ENCODE assay signal across 31 cellular contexts in genomic region chr1:86538775-86539174, GRCh38. TPM values are rescaled to one million over a fixed set of nuclear protein-coding genes. Genes with fewer than 3 reads are reported as not detected.
"Had no signal": no experiment of that assay in that cellular context is flagged by ENCODE, and none has a peak within 500 bp of the region (broad histone marks: within the 10 kb centered on the region; RNA-seq: fewer than 3 reads in every experiment).

No MANE protein-coding gene starts in this region.

- H3K9me3 ChIP-seq: ovary, right atrium auricular region, right lobe of liver, tibial nerve, upper lobe of left lung had no signal

- H3K4me2 ChIP-seq: smooth muscle cell had no signal

- H3K27me3 ChIP-seq: ovary, right atrium auricular region, right lobe of liver, tibial nerve, upper lobe of left lung had no signal

- DNase-seq: head of caudate nucleus; hypothalamus; immature natural killer cell; kidney; mesendoderm; naive thymus-derived CD4-positive, alpha-beta T cell; ovary; right lobe of liver; stimulated activated CD4-positive, alpha-beta T cell treated with anti-CD3 and anti-CD28 coated beads, Interleukin-1b, Interleukin-23, amount 100 ng/mL, for 48 hours; stimulated activated CD4-positive, alpha-beta T cell treated with anti-CD3 and anti-CD28 coated beads, Interleukin-2, amount 100 ng/mL, for 48 hours; stimulated activated CD4-positive, alpha-beta T cell treated with anti-CD3 and anti-CD28 coated beads, Interleukin-4, amount 100 ng/mL, for 4 hours; stimulated activated CD8-positive, alpha-beta memory T cell treated with anti-CD3 and anti-CD28 coated beads, Interleukin-4, amount 100 ng/mL, for 48 hours; stimulated activated naive CD4-positive, alpha-beta T cell treated with Interleukin-2 at 50 U/mL for 16 hours; stimulated activated naive CD8-positive, alpha-beta T cell treated with anti-CD3 and anti-CD28 coated beads, Interleukin-15, amount 100 ng/mL, for 72 hours; substantia nigra; upper lobe of left lung had no signal

- H3K36me3 ChIP-seq: ovary, right atrium auricular region, right lobe of liver, tibial nerve, upper lobe of left lung had no signal

- H3K4me3 ChIP-seq: lung, ovary, right atrium auricular region, right lobe of liver, smooth muscle cell, tibial nerve, upper lobe of left lung had no signal

- ATAC-seq: naive thymus-derived CD4-positive, alpha-beta T cell; natural killer cell treated with Interleukin-12 subunit alpha and Interleukin-12 subunit beta and Interleukin-15 and Interleukin-18, amount 100 ng/mL, for 72 hours; right lobe of liver; stimulated activated memory B cell treated with anti-CD40 and anti-IgM and Interleukin-4, amounts not matched to agents 10 μg/mL and 1 μg/mL and 100 μg/mL, for 72 hours; stimulated activated naive CD8-positive, alpha-beta T cell treated with anti-CD3 and anti-CD28 coated beads, Interleukin-15, amount 100 ng/mL, for 72 hours had no signal

- H3K27ac ChIP-seq: ovary, right atrium auricular region, right lobe of liver, tibial nerve, upper lobe of left lung had no signal

- H3K4me1 ChIP-seq: right atrium auricular region, right lobe of liver, tibial nerve, upper lobe of left lung had no signal

RNA-seq across cellular contexts. Expression of gene CLCA4, which starts 8.1 kb away (rescaled TPM):
- total RNA-seq: liver; mononuclear cell; myocyte; naive thymus-derived CD4-positive, alpha-beta T cell; natural killer cell treated with Interleukin-12 subunit alpha and Interleukin-12 subunit beta and Interleukin-15 and Interleukin-18, amount 100 ng/mL, for 72 hours; omental fat pad; progenitor cell of endocrine pancreas; renal cortical epithelial cell; right atrium auricular region; skeletal muscle tissue; smooth muscle cell; temporal lobe; tibial nerve had no signal
- polyA plus RNA-seq: immature natural killer cell; naive thymus-derived CD4-positive, alpha-beta T cell; neural cell; ovary; smooth muscle cell had no signal
